ENCODE assay signal across 15 cellular contexts in the genomic region with DNA sequence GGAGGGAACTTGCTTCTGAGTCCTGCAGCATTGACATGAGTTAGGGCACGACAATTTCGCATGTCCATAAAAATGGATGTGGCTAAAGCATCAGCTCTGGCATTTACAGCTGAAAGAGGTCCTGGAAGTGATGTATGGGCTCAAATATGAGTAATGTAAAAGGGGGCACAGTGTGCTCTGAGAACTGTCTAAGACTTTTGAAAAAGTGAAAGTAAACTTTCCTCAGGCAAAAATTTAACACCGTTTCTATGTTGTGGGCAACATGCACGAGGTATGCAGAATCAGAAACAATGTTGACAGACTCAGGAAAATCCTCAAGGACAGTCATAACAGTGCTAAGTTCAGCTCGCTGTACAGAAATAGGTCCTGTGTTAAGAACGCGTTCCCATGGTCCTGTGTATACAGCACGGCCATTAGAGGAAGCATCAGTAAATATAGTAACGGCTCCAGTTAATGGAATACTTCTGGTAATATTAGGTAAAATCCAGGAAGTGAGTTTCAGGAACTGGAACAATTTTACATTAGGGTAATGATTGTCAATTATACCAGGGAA. TPM values are rescaled to one million over a fixed set of nuclear protein-coding genes. Genes with fewer than 3 reads are reported as not detected.
DNase-seq lines count a peak whose midpoint lies in the region; ATAC-seq and TF ChIP-seq lines count a peak whose summit lies in the region.
"Had no signal": no experiment of that assay in that cellular context is flagged by ENCODE, and none has a peak within 500 bp of the region (broad histone marks: within the 10 kb centered on the region; RNA-seq: fewer than 3 reads in every experiment).

No MANE protein-coding gene starts in this region.

- peak overlapping the region; percentile 40 to 63 (median 55) for H3K4me2 ChIP-seq in BLaER1 treated with 17β-estradiol and CSF1 and Interleukin-3, amounts not matched to agents 10 nM and 100 nM
- H3K4me2 ChIP-seq in hepatocyte, result peak overlapping the region; percentile 14

- ATAC-seq in psoas muscle, result no peak
- ATAC-seq: activated CD8-positive, alpha-beta T cell treated with anti-CD3 and anti-CD28 coated beads for 36 hours; esophagus mucosa; right cardiac atrium had no signal

- peaks cover 8 to 15% (median 11%) of the 10 kb centered on the region in 10 experiments; a peak in 16 of 20 replicates for H3K4me1 ChIP-seq in BLaER1 treated with 17β-estradiol and CSF1 and Interleukin-3, amounts not matched to agents 10 nM and 100 nM
- H3K4me1 ChIP-seq in SJCRH30 (peaks cover 9% of the 10 kb centered on the region; the same call in 1 of the 2 replicates), hepatocyte (ENCODE audit: insufficient read depth) (peaks cover 5% of the 10 kb centered on the region), psoas muscle (no peaks in the 10 kb centered on the region)

- H3K4me3 ChIP-seq in BLaER1 treated with 17β-estradiol and CSF1 and Interleukin-3, amounts not matched to agents 10 nM and 100 nM, result peak overlapping the region in 2 of 10 experiments; percentile 11 to 18; a peak in 1 of 20 replicates
- H3K4me3 ChIP-seq in SJCRH30, result no peak overlapping the region
- H3K4me3 ChIP-seq in hepatocyte, result no peak overlapping the region
- H3K4me3 ChIP-seq in psoas muscle, result peak overlapping the region; percentile 28
- H3K4me3 ChIP-seq: transverse colon had no signal

- H4K20me1 ChIP-seq in BLaER1 treated with 17β-estradiol and CSF1 and Interleukin-3, amounts not matched to agents 10 nM and 100 nM, result no peaks in the 10 kb centered on the region
- no peaks in the 10 kb centered on the region for H4K20me1 ChIP-seq in hepatocyte (ENCODE audit: insufficient read depth, poor library complexity, severe bottlenecking)

- H3K9me3 ChIP-seq in BLaER1 treated with 17β-estradiol and CSF1 and Interleukin-3, amounts not matched to agents 10 nM and 100 nM (replicated peaks in 1 of 11), result peaks cover 30 to 69% (median 38%) of the 10 kb centered on the region in 11 experiments
- H3K9me3 ChIP-seq in SJCRH30 (replicated peaks) (peaks cover 10% of the 10 kb centered on the region), hepatocyte (ENCODE audit: low read depth) (peaks cover 3% of the 10 kb centered on the region), psoas muscle (no peaks in the 10 kb centered on the region)
- H3K9me3 ChIP-seq: transverse colon had no signal

- peak overlapping the region; percentile 16 for H2AFZ ChIP-seq in hepatocyte

- WGBS in hepatocyte (ENCODE audit: low lambda C conversion rate, missing lambda C conversion rate), result 83% methylated on average over 9 of the region's 9 CpGs
- 65 to 68% (median 67%) methylated on average over 9 of the region's 9 CpGs for WGBS in psoas muscle, 3 donors

- H3K27ac ChIP-seq in BLaER1 treated with 17β-estradiol and CSF1 and Interleukin-3, amounts not matched to agents 10 nM and 100 nM, result no peak overlapping the region
- H3K27ac ChIP-seq in SJCRH30, result peak overlapping the region; percentile 33; the same call in 1 of the 2 replicates
- no peak overlapping the region for H3K27ac ChIP-seq in hepatocyte
- no peak overlapping the region for H3K27ac ChIP-seq in psoas muscle

- DNase-seq in SJCRH30, result no peak
- no peak for DNase-seq in hepatocyte (ENCODE audit: low spot score)
- DNase-seq in psoas muscle, result no peak
- DNase-seq in NCI-H1417 (lab: John Stamatoyannopoulos, UW), result no peak
- no peak for DNase-seq in NCI-H345 treated with DMSO at 0.1 percent for 48 hours (lab: John Stamatoyannopoulos, UW; ENCODE audit: unreplicated experiment)
- no peak for DNase-seq in hepatic stellate cell (ENCODE audit: low spot score)
- no peak for DNase-seq in activated gamma-delta T cell treated with Interleukin-2 at 50 U/mL for 16 hours
- DNase-seq: activated CD8-positive, alpha-beta T cell treated with anti-CD3 and anti-CD28 coated beads for 36 hours; amygdala; right cardiac atrium; stimulated activated CD4-positive, alpha-beta T cell treated with anti-CD3 and anti-CD28 coated beads, Interleukin-2, amount 100 ng/mL, for 48 hours; transverse colon had no signal

- no peaks in the 10 kb centered on the region for H3K27me3 ChIP-seq in BLaER1 treated with 17β-estradiol and CSF1 and Interleukin-3, amounts not matched to agents 10 nM and 100 nM
- H3K27me3 ChIP-seq in SJCRH30 (no peaks in the 10 kb centered on the region), hepatocyte (no peaks in the 10 kb centered on the region), psoas muscle (ENCODE audit: insufficient read depth in 3 of 3, low read length in 2 of 3) (no peaks in the 10 kb centered on the region)
- H3K27me3 ChIP-seq: transverse colon had no signal

- intact Hi-C loops in psoas muscle (cut with DNase I), result no loop called here

- TF ChIP-seq CTCF in hepatocyte (IDR thresholded peaks at IDR 0.05; ENCODE audit: poor library complexity), result no peak
- no peak for TF ChIP-seq CTCF in psoas muscle (IDR thresholded peaks at IDR 0.05)

- H3K9me2 ChIP-seq in hepatocyte (replicated peaks; ENCODE audit: insufficient read depth), result no peaks in the 10 kb centered on the region

- H3K36me3 ChIP-seq in BLaER1 treated with 17β-estradiol and CSF1 and Interleukin-3, amounts not matched to agents 10 nM and 100 nM, result no peaks in the 10 kb centered on the region
- H3K36me3 ChIP-seq in SJCRH30 (no peaks in the 10 kb centered on the region), hepatocyte (replicated peaks; ENCODE audit: insufficient read depth, low read depth) (no peaks in the 10 kb centered on the region), psoas muscle (ENCODE audit: insufficient read depth in 1 of 2, low read depth in 1 of 2) (no peaks in the 10 kb centered on the region)
- H3K36me3 ChIP-seq: transverse colon had no signal

- no peak overlapping the region for H3K9ac ChIP-seq in BLaER1 treated with 17β-estradiol and CSF1 and Interleukin-3, amounts not matched to agents 10 nM and 100 nM

- no peaks in the 10 kb centered on the region for H3K79me2 ChIP-seq in hepatocyte

RNA-seq across cellular contexts. Expression of a gene that starts 37.9 kb away (rescaled TPM):
- 3.0 and 3.1 TPM in 2 replicates for total RNA-seq in SJCRH30 (2014; rRNA removed; shearing (Covaris generic))
- total RNA-seq in hepatocyte (47.7 and 51.0 TPM in 2 replicates), psoas muscle (100 to 1,000 TPM in 2 of 4 donors, 10 to 100 TPM in 2; 38.7 to 982 (median 119) TPM)
- polyA plus RNA-seq in hepatocyte (35.0 and 51.7 TPM in 2 replicates), psoas muscle (1,000 to 10,000 TPM in 1 of 3 donors, 100 to 1,000 TPM in 2; 124 to 2,054 (median 400) TPM)
- total RNA-seq: activated CD8-positive, alpha-beta T cell treated with anti-CD3 and anti-CD28 coated beads for 36 hours; SK-MEL-5 had no signal

RNA-seq across cellular contexts. Expression of a gene that starts 52.7 kb away (rescaled TPM):
- total RNA-seq in SJCRH30 (2014; rRNA removed; shearing (Covaris generic)), result 30.0 and 36.3 TPM in 2 replicates
- 53.5 and 66.2 TPM in 2 replicates for total RNA-seq in hepatocyte
- 31.6 and 54.6 TPM in 2 replicates for polyA plus RNA-seq in hepatocyte
- total RNA-seq in psoas muscle, result 1,000 to 10,000 TPM in 1 of 4 donors, 10 to 100 TPM in 3; 20.6 to 1,247 (median 39.8) TPM
- polyA plus RNA-seq in psoas muscle, result 100 to 1,000 TPM in 1 of 3 donors, 10 to 100 TPM in 2; 16.6 to 365 (median 33.7) TPM
- total RNA-seq: SK-MEL-5 had no signal
